Comparison of ENCODE assay signal across 8 cellular contexts in genomic region chr11:9004310-9004945, GRCh38. TPM values are rescaled to one million over a fixed set of nuclear protein-coding genes. Genes with fewer than 3 reads are reported as not detected.
A peak's percentile ranks its signal among the peaks of the same experiment; 100 is the strongest.
DNase-seq lines count a peak whose midpoint lies in the region; ATAC-seq and TF ChIP-seq lines count a peak whose summit lies in the region.

No MANE protein-coding gene starts in this region.

- H3K27me3 ChIP-seq in gastroesophageal sphincter (peaks cover 22% of the 10 kb centered on the region), rectal smooth muscle tissue (ENCODE audit: control insufficient read depth, insufficient read depth, low read length) (peaks cover 8% of the 10 kb centered on the region)

- peak; percentile 22 for DNase-seq in stimulated activated CD4-positive, alpha-beta T cell treated with anti-CD3 and anti-CD28 coated beads, Interleukin-15, amount 100 ng/mL, for 24 hours
- no peak for DNase-seq in stimulated activated CD4-positive, alpha-beta T cell treated with anti-CD3 and anti-CD28 coated beads, Interleukin-4, amount 100 ng/mL, for 24 hours
- peak; percentile 29 to 36 for DNase-seq in activated T-cell treated with anti-CD3 and anti-CD28 coated beads, Interleukin-2, amount 50 U/mL, for 48 hours
- no peak for DNase-seq in inferior parietal cortex (ENCODE audit: extremely low spot score)

- no peaks in the 10 kb centered on the region for H3K9me3 ChIP-seq in gastroesophageal sphincter

- no peaks in the 10 kb centered on the region for H3K36me3 ChIP-seq in gastroesophageal sphincter
- H3K36me3 ChIP-seq in rectal smooth muscle tissue (ENCODE audit: control insufficient read depth, insufficient read depth, low read length) = no peaks in the 10 kb centered on the region

- peak overlapping the region; percentile 36 to 56 for H3K4me3 ChIP-seq in gastroesophageal sphincter
- peak overlapping the region; percentile 58 for H3K4me3 ChIP-seq in rectal smooth muscle tissue (ENCODE audit: low read length)

- WGBS in gastroesophageal sphincter (ENCODE audit: low coverage in 1 of 2), 2 donors = 42 to 60% methylated on average over 3 to 5 of the region's 60 CpGs

- ATAC-seq in gastroesophageal sphincter (peak; percentile 18), HG02571 (IDR thresholded peaks at IDR 0.05; ENCODE audit: unreplicated experiment) (no peak), HG03095 (IDR thresholded peaks at IDR 0.05; ENCODE audit: unreplicated experiment) (no peak)

- no peak for TF ChIP-seq EP300 in gastroesophageal sphincter (IDR thresholded peaks at IDR 0.05)

- no peak for TF ChIP-seq POLR2A in gastroesophageal sphincter (IDR thresholded peaks at IDR 0.05)

- no peak overlapping the region for H3K9ac ChIP-seq in rectal smooth muscle tissue (ENCODE audit: low read length)

- TF ChIP-seq CTCF in gastroesophageal sphincter (IDR thresholded peaks at IDR 0.05) = no peak

- H3K27ac ChIP-seq in gastroesophageal sphincter = peak overlapping the region in 1 of 4 donors; percentile 51
- H3K27ac ChIP-seq in rectal smooth muscle tissue (ENCODE audit: low read depth, low read length) = no peak overlapping the region

- H3K4me1 ChIP-seq in gastroesophageal sphincter (peaks cover 0 to 22% (median 14%) of the 10 kb centered on the region in 3 donors), rectal smooth muscle tissue (ENCODE audit: control insufficient read depth, insufficient read depth, low read length) (no peaks in the 10 kb centered on the region)

RNA-seq across cellular contexts. Expression of gene NRIP3, which starts 0.6 kb away (rescaled TPM):
- 1 to 10 TPM; 1.8 to 2.9 (median 2.2) TPM for total RNA-seq in gastroesophageal sphincter

RNA-seq across cellular contexts. Expression of gene TMEM9B, which starts 40.2 kb away (rescaled TPM):
- 10 to 100 TPM; 14.6 to 40.0 (median 21.5) TPM for total RNA-seq in gastroesophageal sphincter

Comparison
In these comparisons a context has a peak if more than half of its experiments do, and no peak if none do; other contexts are left out.
1. DNase-seq: peak in stimulated activated CD4-positive, alpha-beta T cell treated with anti-CD3 and anti-CD28 coated beads, Interleukin-15, amount 100 ng/mL, for 24 hours (single experiment) and activated T-cell treated with anti-CD3 and anti-CD28 coated beads, Interleukin-2, amount 50 U/mL, for 48 hours (2 of 2); none in stimulated activated CD4-positive, alpha-beta T cell treated with anti-CD3 and anti-CD28 coated beads, Interleukin-4, amount 100 ng/mL, for 24 hours (single experiment) and inferior parietal cortex (single experiment).